ENCODE assay signal across 38 cellular contexts in the genomic region with DNA sequence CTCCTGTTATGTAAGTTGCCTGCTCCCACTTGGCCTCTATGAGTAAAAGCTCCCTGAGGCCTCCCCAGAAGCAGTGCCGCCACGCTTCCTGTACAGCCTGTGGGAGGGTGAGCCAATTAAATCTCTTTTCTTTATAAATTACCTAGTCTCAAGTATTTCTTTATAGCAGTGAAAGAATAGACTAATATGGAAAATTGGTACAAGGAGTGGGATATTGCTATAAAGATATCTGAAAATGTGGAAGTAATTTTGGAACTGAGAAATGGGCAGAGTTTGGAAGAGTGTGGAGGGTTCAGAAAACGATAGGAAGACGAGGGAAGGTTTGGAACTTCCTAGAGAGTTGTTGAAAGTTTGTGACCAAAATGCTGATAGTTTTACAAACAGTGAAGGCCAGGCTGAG.
"Had no signal": no experiment of that assay in that cellular context is flagged by ENCODE, and none has a peak within 500 bp of the region (broad histone marks: within the 10 kb centered on the region; RNA-seq: fewer than 3 reads in every experiment).

No MANE protein-coding gene starts in this region.

- H3K9me3 ChIP-seq: adrenal gland had no signal

- H3K36me3 Mint-ChIP-seq: activated naive CD4-positive, alpha-beta T cell treated with anti-CD3 and anti-CD28 coated beads, Interleukin-2, amount 10 ng/mL, durations not matched to agents 7 days and 5 days; activated naive CD4-positive, alpha-beta T cell treated with anti-CD3 and anti-CD28 coated beads, Interleukin-2, amount 50 U/mL, for 24 hours; activated naive CD8-positive, alpha-beta T cell treated with anti-CD3 and anti-CD28 coated beads for 36 hours; activated naive CD8-positive, alpha-beta T cell treated with anti-CD3 and anti-CD28 coated beads, Interleukin-2, amount 10 ng/mL, durations not matched to agents 7 days and 5 days; brain had no signal

- H3K27ac Mint-ChIP-seq: activated naive CD4-positive, alpha-beta T cell treated with anti-CD3 and anti-CD28 coated beads for 36 hours; activated naive CD4-positive, alpha-beta T cell treated with anti-CD3 and anti-CD28 coated beads, Interleukin-2, amount 10 ng/mL, durations not matched to agents 7 days and 5 days; activated naive CD4-positive, alpha-beta T cell treated with anti-CD3 and anti-CD28 coated beads, Interleukin-2, amount 50 U/mL, for 24 hours; activated naive CD4-positive, alpha-beta T cell treated with anti-CD3 and anti-CD28 coated beads, Interleukin-2, amount 50 U/mL, for 72 hours; activated naive CD8-positive, alpha-beta T cell; activated naive CD8-positive, alpha-beta T cell treated with anti-CD3 and anti-CD28 coated beads for 36 hours; activated naive CD8-positive, alpha-beta T cell treated with anti-CD3 and anti-CD28 coated beads, Interleukin-2, amount 10 ng/mL, durations not matched to agents 7 days and 5 days; activated naive CD8-positive, alpha-beta T cell treated with anti-CD3 and anti-CD28 coated beads, Interleukin-2, amount 50 U/mL, for 24 hours; activated T-cell treated with anti-CD3 and anti-CD28 coated beads, Interleukin-2, amount 50 U/mL, for 24 hours; activated T-cell treated with anti-CD3 and anti-CD28 coated beads, Interleukin-2, amount 50 U/mL, for 72 hours; activated T-helper 1 cell treated with anti-CD3 and anti-CD28 coated beads, Interleukin-12 subunit alpha, Interleukin-12 subunit beta, Interleukin-2, Interleukin-4 antibody, amounts not matched to agents 30 ng/mL and 10 ng/mL and 1 ng/mL, durations not matched to agents 14 hours and 24 hours and 36 hours; activated T-helper 17 cell treated with anti-CD3 and anti-CD28 coated beads, Interleukin-2, amount 50 U/mL, for 72 hours; activated T-helper 2 cell treated with anti-CD3 and anti-CD28 coated beads, Interferon-gamma antibody, Interleukin-2, Interleukin-4, amounts not matched to agents 10 μg/mL and 5 μg/mL and 100 μg/mL, durations not matched to agents 14 hours and 24 hours and 36 hours; brain had no signal

- H3K4me3 Mint-ChIP-seq: activated naive CD4-positive, alpha-beta T cell treated with anti-CD3 and anti-CD28 coated beads for 36 hours; activated naive CD4-positive, alpha-beta T cell treated with anti-CD3 and anti-CD28 coated beads, Interleukin-2, amount 10 ng/mL, durations not matched to agents 7 days and 5 days; activated naive CD4-positive, alpha-beta T cell treated with anti-CD3 and anti-CD28 coated beads, Interleukin-2, amount 50 U/mL, for 24 hours; activated naive CD8-positive, alpha-beta T cell; activated naive CD8-positive, alpha-beta T cell treated with anti-CD3 and anti-CD28 coated beads for 36 hours; activated naive CD8-positive, alpha-beta T cell treated with anti-CD3 and anti-CD28 coated beads, Interleukin-2, amount 10 ng/mL, durations not matched to agents 7 days and 5 days; activated naive CD8-positive, alpha-beta T cell treated with anti-CD3 and anti-CD28 coated beads, Interleukin-2, amount 50 U/mL, for 24 hours; activated T-cell treated with anti-CD3 and anti-CD28 coated beads, Interleukin-2, amount 50 U/mL, for 24 hours; activated T-cell treated with anti-CD3 and anti-CD28 coated beads, Interleukin-2, amount 50 U/mL, for 4 hours; activated T-cell treated with anti-CD3 and anti-CD28 coated beads, Interleukin-2, amount 50 U/mL, for 72 hours; activated T-helper 1 cell treated with anti-CD3 and anti-CD28 coated beads, Interleukin-12 subunit alpha, Interleukin-12 subunit beta, Interleukin-2, Interleukin-4 antibody, amounts not matched to agents 30 ng/mL and 10 ng/mL and 1 ng/mL, durations not matched to agents 14 hours and 24 hours and 36 hours; activated T-helper 17 cell treated with anti-CD3 and anti-CD28 coated beads, Interleukin-2, amount 50 U/mL, for 72 hours; brain; central memory CD8-positive, alpha-beta T cell had no signal

- H3K36me3 ChIP-seq: adrenal gland, ascending aorta, brain microvascular endothelial cell, breast epithelium, cardiac muscle cell had no signal

- H3K9me3 Mint-ChIP-seq: activated T-helper 2 cell treated with anti-CD3 and anti-CD28 coated beads, Interferon-gamma antibody, Interleukin-2, Interleukin-4, amounts not matched to agents 10 μg/mL and 5 μg/mL and 100 μg/mL, durations not matched to agents 14 hours and 24 hours and 36 hours had no signal

- H3K27me3 ChIP-seq: adrenal gland, ascending aorta, body of pancreas, brain microvascular endothelial cell, breast epithelium, cardiac muscle cell had no signal

- H3K27me3 Mint-ChIP-seq: activated naive CD4-positive, alpha-beta T cell treated with anti-CD3 and anti-CD28 coated beads, Interleukin-2, amount 10 ng/mL, durations not matched to agents 7 days and 5 days; activated naive CD8-positive, alpha-beta T cell treated with anti-CD3 and anti-CD28 coated beads, Interleukin-2, amount 10 ng/mL, durations not matched to agents 7 days and 5 days had no signal

- H3K4me1 ChIP-seq: adrenal gland, ascending aorta, body of pancreas, breast epithelium had no signal

- H3K4me3 ChIP-seq: adrenal gland, ascending aorta, body of pancreas, breast epithelium, cardiac muscle cell had no signal

- DNase-seq: activated effector memory CD4-positive, alpha-beta T cell treated with anti-CD3 and anti-CD28 coated beads, Interleukin-2, amount 50 U/mL, for 16 hours; activated effector memory CD4-positive, alpha-beta T cell treated with Interleukin-2 at 50 U/mL for 16 hours; activated gamma-delta T cell; activated gamma-delta T cell treated with Interleukin-2 at 50 U/mL for 16 hours; activated naive CD4-positive, alpha-beta T cell; activated naive CD4-positive, alpha-beta T cell treated with anti-CD3 and anti-CD28 coated beads for 36 hours; activated naive CD4-positive, alpha-beta T cell treated with anti-CD3 and anti-CD28 coated beads, Interleukin-2, amount 10 ng/mL, durations not matched to agents 7 days and 5 days; activated naive CD4-positive, alpha-beta T cell treated with anti-CD3 and anti-CD28 coated beads, Interleukin-2, amount 50 U/mL, for 16 hours; activated naive CD4-positive, alpha-beta T cell treated with Interleukin-2 at 50 U/mL for 16 hours; activated naive CD8-positive, alpha-beta T cell treated with anti-CD3 and anti-CD28 coated beads for 36 hours; activated naive CD8-positive, alpha-beta T cell treated with anti-CD3 and anti-CD28 coated beads, Interleukin-2, amount 10 ng/mL, durations not matched to agents 7 days and 5 days; activated naive CD8-positive, alpha-beta T cell treated with anti-CD3 and anti-CD28 coated beads, Interleukin-2, amount 50 U/mL, for 24 hours; activated T-cell treated with anti-CD3 and anti-CD28 coated beads, Interleukin-2, amount 50 U/mL, for 24 hours; activated T-cell treated with anti-CD3 and anti-CD28 coated beads, Interleukin-2, amount 50 U/mL, for 4 hours; activated T-cell treated with anti-CD3 and anti-CD28 coated beads, Interleukin-2, amount 50 U/mL, for 48 hours; activated T-cell treated with anti-CD3 and anti-CD28 coated beads, Interleukin-2, amount 50 U/mL, for 72 hours; amniotic stem cell; amygdala; anterior cingulate cortex; body of pancreas; brain microvascular endothelial cell; caudate nucleus; central memory CD4-positive, alpha-beta T cell; cerebellar nuclear complex had no signal

- H3K27ac ChIP-seq: adrenal gland, ascending aorta, body of pancreas, brain microvascular endothelial cell, breast epithelium, cardiac muscle cell had no signal

- ATAC-seq: activated naive CD4-positive, alpha-beta T cell treated with anti-CD3 and anti-CD28 coated beads, Interleukin-2, amount 50 U/mL, for 72 hours; activated naive CD8-positive, alpha-beta T cell treated with anti-CD3 and anti-CD28 coated beads, Interleukin-2, amount 50 U/mL, for 24 hours; activated T-cell treated with anti-CD3 and anti-CD28 coated beads, Interleukin-2, amount 50 U/mL, for 4 hours; activated T-cell treated with anti-CD3 and anti-CD28 coated beads, Interleukin-2, amount 50 U/mL, for 72 hours; activated T-helper 17 cell treated with anti-CD3 and anti-CD28 coated beads, Interleukin-2, amount 50 U/mL, for 72 hours; body of pancreas had no signal

- H3K4me1 Mint-ChIP-seq: activated naive CD4-positive, alpha-beta T cell treated with anti-CD3 and anti-CD28 coated beads, Interleukin-2, amount 10 ng/mL, durations not matched to agents 7 days and 5 days; activated naive CD4-positive, alpha-beta T cell treated with anti-CD3 and anti-CD28 coated beads, Interleukin-2, amount 50 U/mL, for 24 hours; activated naive CD8-positive, alpha-beta T cell treated with anti-CD3 and anti-CD28 coated beads for 36 hours; activated naive CD8-positive, alpha-beta T cell treated with anti-CD3 and anti-CD28 coated beads, Interleukin-2, amount 10 ng/mL, durations not matched to agents 7 days and 5 days; activated naive CD8-positive, alpha-beta T cell treated with anti-CD3 and anti-CD28 coated beads, Interleukin-2, amount 50 U/mL, for 24 hours; brain; central memory CD8-positive, alpha-beta T cell had no signal

- FAIRE-seq: astrocyte, bronchial epithelial cell had no signal
